ENCODE assay signal across 21 cellular contexts in the genomic region with DNA sequence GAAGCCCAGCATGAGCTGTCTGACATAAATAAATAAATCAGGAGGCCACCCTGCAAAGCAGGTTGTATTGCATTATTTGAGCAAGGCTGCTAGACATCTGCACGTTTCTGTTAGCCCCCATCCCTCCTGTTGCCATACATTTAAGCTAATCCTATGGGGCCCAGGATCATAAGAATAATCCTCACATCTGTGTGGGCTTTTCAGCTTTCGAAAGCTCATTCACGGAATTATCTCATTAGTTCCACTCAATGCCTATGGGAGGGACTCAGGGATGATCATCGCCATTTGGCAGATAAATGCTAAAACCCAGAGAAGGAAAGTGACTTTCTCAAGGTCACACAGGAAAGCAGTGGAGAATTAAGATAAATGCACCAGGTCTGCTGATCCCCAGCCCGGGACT.
A peak's percentile ranks its signal among the peaks of the same experiment; 100 is the strongest.
DNase-seq lines count a peak whose midpoint lies in the region; ATAC-seq lines count a peak whose summit lies in the region.
"Had no signal": no experiment of that assay in that cellular context is flagged by ENCODE, and none has a peak within 500 bp of the region (broad histone marks: within the 10 kb centered on the region; RNA-seq: fewer than 3 reads in every experiment).

No MANE protein-coding gene starts in this region.

- H3K27me3 ChIP-seq in Karpas-422 (ENCODE audit: low read length) = no peaks in the 10 kb centered on the region

- H3K79me2 ChIP-seq in Karpas-422 (ENCODE audit: low read length) = no peaks in the 10 kb centered on the region

- peaks cover 7% of the 10 kb centered on the region for H3K27me3 Mint-ChIP-seq in activated T-cell treated with anti-CD3 and anti-CD28 coated beads, Interleukin-2, amount 50 U/mL, for 72 hours (ENCODE audit: low read depth)

- H3K4me3 Mint-ChIP-seq in activated T-cell treated with anti-CD3 and anti-CD28 coated beads, Interleukin-2, amount 50 U/mL, for 72 hours = no peak overlapping the region
- H3K4me3 Mint-ChIP-seq: B cell; CD8-positive, alpha-beta T cell; T-helper 17 cell had no signal

- no peaks in the 10 kb centered on the region for H3K9me3 Mint-ChIP-seq in activated T-cell treated with anti-CD3 and anti-CD28 coated beads, Interleukin-2, amount 50 U/mL, for 72 hours
- H3K9me3 Mint-ChIP-seq: CD8-positive, alpha-beta T cell had no signal

- H2AFZ ChIP-seq in Karpas-422 (ENCODE audit: low read length) = no peak overlapping the region

- H4K20me1 ChIP-seq in Karpas-422 (ENCODE audit: insufficient read depth, low read depth, low read length) = no peaks in the 10 kb centered on the region

- H3K36me3 Mint-ChIP-seq in activated T-cell treated with anti-CD3 and anti-CD28 coated beads, Interleukin-2, amount 50 U/mL, for 72 hours (ENCODE audit: insufficient read depth in 2 of 2) = no peaks in the 10 kb centered on the region
- H3K36me3 Mint-ChIP-seq: CD8-positive, alpha-beta T cell had no signal

- DNase-seq in D341Med (ENCODE audit: low spot score) (peak; percentile 79), NCI-H1694 treated with DMSO at 0.1 percent for 48 hours (lab: John Stamatoyannopoulos, UW) (peak; percentile 13), NCI-H82 (lab: John Stamatoyannopoulos, UW) (peak; percentile 100), ecto neural progenitor cell (ENCODE audit: low spot score) (peak; percentile 34), NCI-H128 (lab: John Stamatoyannopoulos, UW; ENCODE audit: unreplicated experiment) (no peak), Karpas-422 (no peak)
- DNase-seq in activated T-cell treated with anti-CD3 and anti-CD28 coated beads, Interleukin-2, amount 50 U/mL, for 72 hours = no peak
- DNase-seq: Caco-2; CD8-positive, alpha-beta T cell; IMR-90; KG1; MM.1S; NCI-H1930; NCI-H2107; NCI-H446 treated with DMSO at 0.1 percent for 48 hours; SIG-M5; SK-N-SH; T-helper 17 cell had no signal

- H3K9me3 ChIP-seq in Karpas-422 (ENCODE audit: low read length) = no peaks in the 10 kb centered on the region
- H3K9me3 ChIP-seq: Caco-2, SK-N-SH had no signal

- H3K36me3 ChIP-seq in Karpas-422 (ENCODE audit: insufficient read depth, low read length) = no peaks in the 10 kb centered on the region

- no peak overlapping the region for H3K4me2 ChIP-seq in Karpas-422 (ENCODE audit: low read depth, low read length, poor library complexity, severe bottlenecking)
- H3K4me2 ChIP-seq: A549, SK-N-SH had no signal

- peaks cover 4% of the 10 kb centered on the region for H3K4me1 Mint-ChIP-seq in activated T-cell treated with anti-CD3 and anti-CD28 coated beads, Interleukin-2, amount 50 U/mL, for 72 hours (ENCODE audit: low read depth)
- H3K4me1 Mint-ChIP-seq: T-helper 17 cell had no signal

- H3K27ac Mint-ChIP-seq in activated T-cell treated with anti-CD3 and anti-CD28 coated beads, Interleukin-2, amount 50 U/mL, for 72 hours = no peak overlapping the region
- H3K27ac Mint-ChIP-seq: B cell; CD8-positive, alpha-beta T cell; T-helper 17 cell had no signal

- ATAC-seq in activated T-cell treated with anti-CD3 and anti-CD28 coated beads, Interleukin-2, amount 50 U/mL, for 72 hours (replicated peaks in 1 of 2) = no peak
- ATAC-seq: A549; CD8-positive, alpha-beta T cell; T-helper 17 cell had no signal

- H3K27ac ChIP-seq in Karpas-422 (ENCODE audit: low read length) = no peak overlapping the region
- H3K27ac ChIP-seq: A549, C4-2B had no signal

- H3K4me1 ChIP-seq in Karpas-422 (ENCODE audit: low read length) = peaks cover 9% of the 10 kb centered on the region
- H3K4me1 ChIP-seq: Caco-2 had no signal

- no peaks in the 10 kb centered on the region for H3K9me2 ChIP-seq in Karpas-422 (replicated peaks; ENCODE audit: insufficient read depth, low read length)
- H3K9me2 ChIP-seq: SK-N-SH had no signal

- no peak overlapping the region for H3K9ac ChIP-seq in Karpas-422 (ENCODE audit: low read length)
- H3K9ac ChIP-seq: SK-N-SH had no signal

- H3K4me3 ChIP-seq in Karpas-422 (ENCODE audit: low read length) = no peak overlapping the region
- H3K4me3 ChIP-seq: A549 had no signal

Comparison
In these comparisons a context has a peak if more than half of its experiments do, and no peak if none do; other contexts are left out.
1. DNase-seq: peak in D341Med (single experiment), NCI-H1694 treated with DMSO at 0.1 percent for 48 hours (single experiment), NCI-H82 (single experiment) and ecto neural progenitor cell (single experiment); none in activated T-cell treated with anti-CD3 and anti-CD28 coated beads, Interleukin-2, amount 50 U/mL, for 72 hours (0 of 2), NCI-H128 (single experiment) and Karpas-422 (single experiment).